Comparison of ENCODE assay signal across 16 cellular contexts in the genomic region with DNA sequence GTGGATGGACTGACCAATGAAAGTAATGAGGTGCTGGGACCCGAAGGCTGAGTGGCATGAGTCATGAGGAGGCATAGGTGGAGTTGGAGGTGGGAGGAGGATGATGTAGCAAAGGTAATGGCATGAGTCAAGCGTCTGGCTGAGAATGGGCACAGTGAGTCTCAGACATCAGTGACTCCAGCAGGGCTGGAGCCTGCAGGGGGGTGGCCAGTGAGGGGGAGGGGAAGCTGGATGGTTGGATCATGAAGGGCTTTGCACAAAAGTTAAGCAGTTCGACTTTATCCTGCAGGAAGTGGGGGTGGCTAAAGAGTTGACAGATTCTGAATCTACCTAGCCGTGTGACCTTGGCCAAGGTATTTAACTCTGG.
A peak's percentile ranks its signal among the peaks of the same experiment; 100 is the strongest.
DNase-seq lines count a peak whose midpoint lies in the region; ATAC-seq and TF ChIP-seq lines count a peak whose summit lies in the region.
"Had no signal": no experiment of that assay in that cellular context is flagged by ENCODE, and none has a peak within 500 bp of the region (broad histone marks: within the 10 kb centered on the region; RNA-seq: fewer than 3 reads in every experiment).

No MANE protein-coding gene starts in this region.

- no peaks in the 10 kb centered on the region for H4K20me1 ChIP-seq in smooth muscle cell (ENCODE audit: low read depth)

- no peaks in the 10 kb centered on the region for H3K27me3 Mint-ChIP-seq in MCF 10A (ENCODE audit: insufficient read depth, unreplicated experiment)

- CTCF ChIA-PET in MCF 10A (lab: Yijun Ruan, JAX) (interaction anchor here (0.6 to 3.0 kb wide), 5 partner anchors 13 to 221 kb away, joined by 3 to 15 read pairs (median 4); no protein-coding TSS in a partner anchor), RWPE1 (lab: Yijun Ruan, JAX) (interaction anchor here (0.8 to 1.4 kb wide), 2 partner anchors 65 to 189 kb away, joined by 4 read pairs; no protein-coding TSS in a partner anchor)

- H3K27ac ChIP-seq in breast epithelium (no peak overlapping the region), RWPE1 (peak overlapping the region; percentile 92), smooth muscle cell (ENCODE audit: low read depth) (peak overlapping the region; percentile 95), substantia nigra (ENCODE audit: low read depth, low read length, poor library complexity, severe bottlenecking) (no peak overlapping the region)
- H3K27ac ChIP-seq: left ventricle myocardium inferior had no signal

- H3K4me1 ChIP-seq in breast epithelium (no peaks in the 10 kb centered on the region), smooth muscle cell (ENCODE audit: low read depth) (peaks cover 31% of the 10 kb centered on the region)
- H3K4me1 ChIP-seq: left ventricle myocardium inferior had no signal

- H3K4me3 Mint-ChIP-seq in MCF 10A (ENCODE audit: unreplicated experiment) = peak overlapping the region; percentile 34
- H3K4me3 Mint-ChIP-seq: activated naive CD4-positive, alpha-beta T cell treated with anti-CD3 and anti-CD28 coated beads, Interleukin-2, amount 10 ng/mL, durations not matched to agents 7 days and 5 days; neural crest cell had no signal

- intact Hi-C loops in MCF 10A (cut with micrococcal nuclease) (loop anchor here (2.0 to 5.0 kb wide), 3 partner anchors 23 to 128 kb away; partner anchors contain the start of gene PPP1R14C), breast epithelium (cut with DNase I; ENCODE audit: low total_unique reads) (no loop called here)

- DNase-seq in MCF 10A (ENCODE audit: unreplicated experiment) (peak; percentile 98), breast epithelium (ENCODE audit: low spot score in 2 of 2) (no peak), RWPE1 (ENCODE audit: low spot score) (peak; percentile 98), fibroblast of the aortic adventitia (ENCODE audit: low read depth) (peak; percentile 45), smooth muscle cell (lab: John Stamatoyannopoulos, UW; ENCODE audit: unreplicated experiment) (no peak), germinal center (ENCODE audit: low spot score) (no peak), substantia nigra (lab: John Stamatoyannopoulos, UW) (no peak)
- DNase-seq: activated CD4-positive, CD25-positive, alpha-beta regulatory T cell treated with anti-CD3 and anti-CD28 coated beads, Interleukin-2, amount 50 U/mL, for 72 hours; activated naive CD4-positive, alpha-beta T cell treated with anti-CD3 and anti-CD28 coated beads, Interleukin-2, amount 10 ng/mL, durations not matched to agents 7 days and 5 days; left ventricle myocardium inferior; NCI-H345; SHP77; stimulated activated CD4-positive, alpha-beta T cell treated with anti-CD3 and anti-CD28 coated beads, Interleukin-12 subunit alpha, Interleukin-12 subunit beta, amount 100 ng/mL, for 4 hours; stimulated activated CD8-positive, alpha-beta memory T cell treated with anti-CD3 and anti-CD28 coated beads, Interleukin-4, amount 100 ng/mL, for 48 hours had no signal

- no peak overlapping the region for H3K4me2 ChIP-seq in smooth muscle cell

- H3F3A ChIP-seq in smooth muscle cell (ENCODE audit: low read depth) = peaks cover 9% of the 10 kb centered on the region

- H3K36me3 Mint-ChIP-seq in MCF 10A (ENCODE audit: insufficient read depth, unreplicated experiment) = peaks cover 12% of the 10 kb centered on the region
- H3K36me3 Mint-ChIP-seq: activated naive CD4-positive, alpha-beta T cell treated with anti-CD3 and anti-CD28 coated beads, Interleukin-2, amount 10 ng/mL, durations not matched to agents 7 days and 5 days had no signal

- BruUV-seq in MCF 10A (replicated peaks; lab: Mats Ljungman, UMichigan) = no TSS peak

- WGBS in smooth muscle cell (ENCODE audit: low lambda C conversion rate) = 20% methylated on average over 4 of the region's 4 CpGs

- no peak for TF ChIP-seq CTCF in MCF 10A (IDR thresholded peaks at IDR 0.05; ENCODE audit: unreplicated experiment)
- no peak for TF ChIP-seq CTCF in breast epithelium (IDR thresholded peaks at IDR 0.05)
- TF ChIP-seq CTCF in RWPE1 (conservative IDR thresholded peaks at IDR 0.05; ENCODE audit: low read depth) = no peak
- TF ChIP-seq CTCF in fibroblast of the aortic adventitia (IDR thresholded peaks at IDR 0.05; ENCODE audit: insufficient read depth, low read length) = no peak
- no peak for TF ChIP-seq CTCF in smooth muscle cell (IDR thresholded peaks at IDR 0.05; ENCODE audit: borderline replicate concordance, insufficient read depth, poor library complexity, severe bottlenecking)

- H3K9ac ChIP-seq in smooth muscle cell (ENCODE audit: low read depth) = peak overlapping the region; percentile 66

- POLR2A ChIA-PET in MCF 10A (lab: Yijun Ruan, JAX) = interaction anchor here (0.7 to 9.0 kb wide), 14 partner anchors 14 to 603 kb away, joined by 3 to 282 read pairs (median 4); partner anchors contain the start of gene PPP1R14C
- POLR2A ChIA-PET in RWPE1 (lab: Yijun Ruan, JAX; ENCODE audit: low non-redundant PET) = no interaction called here

- H3K79me2 ChIP-seq in smooth muscle cell (ENCODE audit: low read depth) = no peaks in the 10 kb centered on the region

- TF ChIP-seq POLR2A in breast epithelium (IDR thresholded peaks at IDR 0.05) = no peak

- H3K27ac Mint-ChIP-seq in MCF 10A (ENCODE audit: low read depth, unreplicated experiment) = peak overlapping the region; percentile 92
- H3K27ac Mint-ChIP-seq: activated naive CD4-positive, alpha-beta T cell treated with anti-CD3 and anti-CD28 coated beads, Interleukin-2, amount 10 ng/mL, durations not matched to agents 7 days and 5 days had no signal

- H3K4me3 ChIP-seq in breast epithelium = no peak overlapping the region
- H3K4me3 ChIP-seq in fibroblast of the aortic adventitia (ENCODE audit: low read depth, low read length) = no peak overlapping the region
- no peak overlapping the region for H3K4me3 ChIP-seq in smooth muscle cell
- H3K4me3 ChIP-seq: left ventricle myocardium inferior had no signal

- no peak for ATAC-seq in GM18873 (IDR thresholded peaks at IDR 0.05; ENCODE audit: low FRiP score, unreplicated experiment)

- H3K36me3 ChIP-seq in breast epithelium (no peaks in the 10 kb centered on the region), smooth muscle cell (ENCODE audit: low read depth) (no peaks in the 10 kb centered on the region)
- H3K36me3 ChIP-seq: left ventricle myocardium inferior had no signal

- H3K4me1 Mint-ChIP-seq in MCF 10A (ENCODE audit: insufficient read depth, unreplicated experiment) = peaks cover 54% of the 10 kb centered on the region
- H3K4me1 Mint-ChIP-seq: activated naive CD4-positive, alpha-beta T cell treated with anti-CD3 and anti-CD28 coated beads, Interleukin-2, amount 10 ng/mL, durations not matched to agents 7 days and 5 days had no signal

- no peak overlapping the region for H2AFZ ChIP-seq in smooth muscle cell (ENCODE audit: low read depth)

- H3K9me3 Mint-ChIP-seq in MCF 10A (ENCODE audit: unreplicated experiment) = no peaks in the 10 kb centered on the region
- H3K9me3 Mint-ChIP-seq: activated naive CD4-positive, alpha-beta T cell treated with anti-CD3 and anti-CD28 coated beads, Interleukin-2, amount 10 ng/mL, durations not matched to agents 7 days and 5 days had no signal

- H3K27me3 ChIP-seq in breast epithelium (no peaks in the 10 kb centered on the region), smooth muscle cell (ENCODE audit: low read depth) (no peaks in the 10 kb centered on the region)

- H3K9me3 ChIP-seq in breast epithelium (no peaks in the 10 kb centered on the region), smooth muscle cell (replicated peaks; ENCODE audit: low read depth) (no peaks in the 10 kb centered on the region)
- H3K9me3 ChIP-seq: left ventricle myocardium inferior had no signal

Comparison
In these comparisons a context has a peak if more than half of its experiments do, and no peak if none do; other contexts are left out.
1. DNase-seq: peak in MCF 10A (single experiment), RWPE1 (single experiment) and fibroblast of the aortic adventitia (single experiment); none in breast epithelium (0 of 2), smooth muscle cell (single experiment), germinal center (single experiment) and substantia nigra (0 of 49).
2. H3K27ac ChIP-seq: peak in RWPE1 (single experiment) and smooth muscle cell (single experiment); none in breast epithelium (0 of 2) and substantia nigra (single experiment).